Comparison of ENCODE assay signal across 2 cellular contexts in genomic region chr5:36079200-36079761, GRCh38.
TF ChIP-seq lines count a peak whose summit lies in the region.

No MANE protein-coding gene starts in this region.

TF ChIP-seq in GM12891, 5 proteins besides CTCF, POLR2A, EP300 and RAD21:
- TF ChIP-seq POU2F2 (IDR thresholded peaks at IDR 0.05; ENCODE audit: low read depth, low read length), result no peak
- no peak for TF ChIP-seq SPI1 (IDR thresholded peaks at IDR 0.05; ENCODE audit: low read depth, low read length)
- TF ChIP-seq POLR2AphosphoS5 (IDR thresholded peaks at IDR 0.05; ENCODE audit: low read depth, low read length), result no peak
- no peak for TF ChIP-seq PAX5 (IDR thresholded peaks at IDR 0.05; ENCODE audit: insufficient read depth, low read length, severe bottlenecking)
- no peak for TF ChIP-seq TAF1 (IDR thresholded peaks at IDR 0.05; ENCODE audit: low read depth, low read length)
TF ChIP-seq in GM12891: peak in this region for 0.

TF ChIP-seq in H1, 55 proteins besides CTCF, POLR2A, EP300 and RAD21:
- no peak for TF ChIP-seq NANOG (IDR thresholded peaks at IDR 0.05; ENCODE audit: insufficient read depth, low read depth, low read length, poor library complexity, severe bottlenecking)
- no peak for TF ChIP-seq SIX5 (IDR thresholded peaks at IDR 0.05; ENCODE audit: low read depth, low read length)
- TF ChIP-seq CBX8 (IDR thresholded peaks at IDR 0.05; ENCODE audit: borderline replicate concordance, low read depth, low read length), result no peak
- no peak for TF ChIP-seq SUZ12 (IDR thresholded peaks at IDR 0.05; ENCODE audit: low read length)
- TF ChIP-seq GABPA (IDR thresholded peaks at IDR 0.05; ENCODE audit: borderline replicate concordance, insufficient read depth, low read length), result no peak
- TF ChIP-seq CHD2 (IDR thresholded peaks at IDR 0.05; ENCODE audit: low read length), result peak; percentile 69
- no peak for TF ChIP-seq SP2 (IDR thresholded peaks at IDR 0.05; ENCODE audit: low read length)
- TF ChIP-seq KDM1A (IDR thresholded peaks at IDR 0.05; ENCODE audit: borderline replicate concordance, low read length), result peak; percentile 26; the same call in 1 of the 2 replicates
- TF ChIP-seq TBP (IDR thresholded peaks at IDR 0.05; ENCODE audit: low read depth, low read length), result peak; percentile 36; the same call in 1 of the 2 replicates
- peak; percentile 41; the same call in 1 of the 2 replicates for TF ChIP-seq BRCA1 (IDR thresholded peaks at IDR 0.05; ENCODE audit: low read depth, low read length)
- TF ChIP-seq TAF7 (optimal IDR thresholded peaks at IDR 0.05; ENCODE audit: borderline replicate concordance, low read depth, low read length), result no peak
- no peak for TF ChIP-seq CBX5 (IDR thresholded peaks at IDR 0.05; ENCODE audit: low read depth, low read length)
- no peak for TF ChIP-seq FOSL1 (IDR thresholded peaks at IDR 0.05; ENCODE audit: insufficient read depth, low read depth, low read length)
- no peak for TF ChIP-seq SIRT6 (IDR thresholded peaks at IDR 0.05; ENCODE audit: low read length)
- TF ChIP-seq CREB1 (IDR thresholded peaks at IDR 0.05), result peak; percentile 44; the same call in 1 of the 2 replicates
- no peak for TF ChIP-seq JUND (IDR thresholded peaks at IDR 0.05; ENCODE audit: low read length)
- TF ChIP-seq, protein P1, sequence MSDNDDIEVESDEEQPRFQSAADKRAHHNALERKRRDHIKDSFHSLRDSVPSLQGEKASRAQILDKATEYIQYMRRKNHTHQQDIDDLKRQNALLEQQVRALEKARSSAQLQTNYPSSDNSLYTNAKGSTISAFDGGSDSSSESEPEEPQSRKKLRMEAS (IDR thresholded peaks at IDR 0.05), result no peak
- no peak for TF ChIP-seq PHF8 (conservative IDR thresholded peaks at IDR 0.05; ENCODE audit: low read depth, low read length)
- no peak for TF ChIP-seq KDM5A (IDR thresholded peaks at IDR 0.05; ENCODE audit: low read length)
- TF ChIP-seq ASH2L (IDR thresholded peaks at IDR 0.05; ENCODE audit: low read length), result no peak
- TF ChIP-seq, protein P2, sequence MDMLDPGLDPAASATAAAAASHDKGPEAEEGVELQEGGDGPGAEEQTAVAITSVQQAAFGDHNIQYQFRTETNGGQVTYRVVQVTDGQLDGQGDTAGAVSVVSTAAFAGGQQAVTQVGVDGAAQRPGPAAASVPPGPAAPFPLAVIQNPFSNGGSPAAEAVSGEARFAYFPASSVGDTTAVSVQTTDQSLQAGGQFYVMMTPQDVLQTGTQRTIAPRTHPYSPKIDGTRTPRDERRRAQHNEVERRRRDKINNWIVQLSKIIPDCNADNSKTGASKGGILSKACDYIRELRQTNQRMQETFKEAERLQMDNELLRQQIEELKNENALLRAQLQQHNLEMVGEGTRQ (IDR thresholded peaks at IDR 0.05; ENCODE audit: low read length), result no peak
- 0 out of 2 replicates have a peak, but pooled peaks have one; percentile 50 for TF ChIP-seq POLR2AphosphoS5 (IDR thresholded peaks at IDR 0.05; ENCODE audit: low read depth, low read length)
- no peak for TF ChIP-seq RFX5 (IDR thresholded peaks at IDR 0.05; ENCODE audit: borderline replicate concordance, low read depth, low read length)
- 0 out of 2 replicates have a peak, but pooled peaks have one; percentile 30 for TF ChIP-seq SP1 (IDR thresholded peaks at IDR 0.05; ENCODE audit: low read depth, low read length)
- TF ChIP-seq YY1 (IDR thresholded peaks at IDR 0.05; ENCODE audit: low read depth, low read length), result peak; percentile 71; the same call in 1 of the 2 replicates
- no peak for TF ChIP-seq SP4 (IDR thresholded peaks at IDR 0.05; ENCODE audit: low read length)
- no peak for TF ChIP-seq KDM4A (IDR thresholded peaks at IDR 0.05; ENCODE audit: low read depth, low read length, severe bottlenecking)
- peak; percentile 51; the same call in 1 of the 2 replicates for TF ChIP-seq TAF1 (IDR thresholded peaks at IDR 0.05; ENCODE audit: low read depth, low read length)
- TF ChIP-seq CHD1 (IDR thresholded peaks at IDR 0.05; ENCODE audit: low read depth, low read length), result no peak
- TF ChIP-seq TEAD4 (IDR thresholded peaks at IDR 0.05; ENCODE audit: low read depth, low read length), result 0 out of 2 replicates have a peak, but pooled peaks have one; percentile 4
